12 cellular contexts compared by ENCODE assay signal in the genomic region with DNA sequence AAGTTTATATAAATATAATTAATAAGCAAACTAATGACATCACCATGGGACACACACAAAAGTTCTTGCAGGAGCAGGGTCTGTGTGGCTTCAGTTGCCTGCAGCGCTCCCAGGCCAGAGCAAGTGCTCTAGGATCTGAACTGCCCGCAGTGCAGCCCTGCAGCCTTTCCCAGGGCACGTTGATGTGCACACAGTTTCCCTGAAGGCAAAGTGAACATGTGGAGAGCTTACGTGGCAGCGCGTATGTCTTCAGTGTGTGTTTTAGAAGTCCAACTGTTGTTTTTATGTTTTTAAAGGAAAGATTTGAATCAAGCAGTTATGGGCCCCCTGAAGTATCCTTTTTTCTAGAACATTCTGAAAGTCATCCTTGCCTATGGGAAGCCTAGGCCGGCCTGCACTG. TPM values are rescaled to one million over a fixed set of nuclear protein-coding genes. Genes with fewer than 3 reads are reported as not detected.
A peak's percentile ranks its signal among the peaks of the same experiment; 100 is the strongest.
DNase-seq lines count a peak whose midpoint lies in the region; FAIRE-seq and TF ChIP-seq lines count a peak whose summit lies in the region.
"Had no signal": no experiment of that assay in that cellular context is flagged by ENCODE, and none has a peak within 500 bp of the region (broad histone marks: within the 10 kb centered on the region; RNA-seq: fewer than 3 reads in every experiment).

No MANE protein-coding gene starts in this region.

- H3K36me3 Mint-ChIP-seq in MCF 10A (ENCODE audit: insufficient read depth, unreplicated experiment): peaks cover 48% of the 10 kb centered on the region
- peaks cover 5% of the 10 kb centered on the region for H3K36me3 Mint-ChIP-seq in activated naive CD8-positive, alpha-beta T cell treated with anti-CD3 and anti-CD28 coated beads for 36 hours

- H3K27me3 ChIP-seq in breast epithelium: peaks cover 0 to 9% of the 10 kb centered on the region in 2 donors
- peaks cover 0 to 16% of the 10 kb centered on the region in 2 donors for H3K27me3 ChIP-seq in muscle layer of colon (ENCODE audit: control insufficient read depth in 1 of 2, insufficient read depth in 2 of 2, low read length in 2 of 2)
- H3K27me3 ChIP-seq: BLaER1 had no signal

- FAIRE-seq in D721Med (lab: Jason Lieb, UNC): no peak
- FAIRE-seq: H54 had no signal

- CTCF ChIA-PET in MCF 10A (lab: Yijun Ruan, JAX): interaction anchor here (0.7 to 1.9 kb wide), 6 partner anchors 8 to 38 kb away, joined by 4 to 8 read pairs (median 4); no protein-coding TSS in a partner anchor

- H3K27ac ChIP-seq in breast epithelium: no peak overlapping the region
- H3K27ac ChIP-seq in muscle layer of colon (ENCODE audit: low read depth, low read length): peak overlapping the region; percentile 74
- H3K27ac ChIP-seq in temporal lobe (ENCODE audit: low read depth, low read length): peak overlapping the region; percentile 78

- H3K4me3 Mint-ChIP-seq in MCF 10A (ENCODE audit: unreplicated experiment): peak overlapping the region; percentile 72
- H3K4me3 Mint-ChIP-seq in activated naive CD8-positive, alpha-beta T cell treated with anti-CD3 and anti-CD28 coated beads for 36 hours: no peak overlapping the region

- H3K9ac ChIP-seq in muscle layer of colon (ENCODE audit: low read length): no peak overlapping the region

- DNase-seq in MCF 10A (ENCODE audit: unreplicated experiment) (no peak), breast epithelium (ENCODE audit: low spot score in 2 of 2) (no peak), NCI-H187 (lab: John Stamatoyannopoulos, UW) (no peak), D721Med (ENCODE audit: insufficient read length, low spot score) (no peak), ACHN (no peak)
- DNase-seq in activated naive CD8-positive, alpha-beta T cell treated with anti-CD3 and anti-CD28 coated beads for 36 hours: no peak
- DNase-seq: NCI-H226; stimulated activated CD4-positive, alpha-beta T cell treated with anti-CD3 and anti-CD28 coated beads, Interleukin-2, amount 100 ng/mL, for 24 hours had no signal

- no peak for TF ChIP-seq CTCF in MCF 10A (IDR thresholded peaks at IDR 0.05; ENCODE audit: unreplicated experiment)
- no peak for TF ChIP-seq CTCF in breast epithelium (IDR thresholded peaks at IDR 0.05)
- TF ChIP-seq CTCF in D721Med (IDR thresholded peaks at IDR 0.05; ENCODE audit: insufficient read depth, missing control alignments): no peak

- TF ChIP-seq POLR2A in breast epithelium (IDR thresholded peaks at IDR 0.05): no peak

- H3K27me3 Mint-ChIP-seq in MCF 10A (ENCODE audit: insufficient read depth, unreplicated experiment): no peaks in the 10 kb centered on the region
- H3K27me3 Mint-ChIP-seq in activated naive CD8-positive, alpha-beta T cell treated with anti-CD3 and anti-CD28 coated beads for 36 hours: no peaks in the 10 kb centered on the region

- in situ Hi-C loops in ACHN (cut with HindIII; ENCODE audit: low pct_ligation_motif_present, low pct_unique_long_range_greater_than_20kb, low sequenced_read_pairs): no loop called here

- POLR2A ChIA-PET in MCF 10A (lab: Yijun Ruan, JAX): interaction anchor here (0.6 to 2.8 kb wide), 9 partner anchors 11 to 304 kb away, joined by 3 to 14 read pairs (median 3); partner anchors contain the start of genes DPF2, POLA2 and SLC25A45

- no peaks in the 10 kb centered on the region for H3K36me3 ChIP-seq in breast epithelium
- peaks cover 36% of the 10 kb centered on the region for H3K36me3 ChIP-seq in muscle layer of colon (ENCODE audit: insufficient read depth, low read length)

- intact Hi-C loops in MCF 10A (cut with micrococcal nuclease) (loop anchor here (2.0 kb wide), 1 partner anchor 39 kb away; the partner anchor contains the start of gene CDC42EP2), breast epithelium (cut with DNase I; ENCODE audit: low total_unique reads) (no loop called here)

- H3K9me3 Mint-ChIP-seq in MCF 10A (ENCODE audit: unreplicated experiment): no peaks in the 10 kb centered on the region
- no peaks in the 10 kb centered on the region for H3K9me3 Mint-ChIP-seq in activated naive CD8-positive, alpha-beta T cell treated with anti-CD3 and anti-CD28 coated beads for 36 hours

- H3K27ac Mint-ChIP-seq in MCF 10A (ENCODE audit: low read depth, unreplicated experiment): no peak overlapping the region
- peak overlapping the region; percentile 55 for H3K27ac Mint-ChIP-seq in activated naive CD8-positive, alpha-beta T cell treated with anti-CD3 and anti-CD28 coated beads for 36 hours

- H3K9me3 ChIP-seq in breast epithelium: no peaks in the 10 kb centered on the region
- no peaks in the 10 kb centered on the region for H3K9me3 ChIP-seq in muscle layer of colon (ENCODE audit: low read length)
- H3K9me3 ChIP-seq: BLaER1 had no signal

- H3K4me1 Mint-ChIP-seq in MCF 10A (ENCODE audit: insufficient read depth, unreplicated experiment): peaks cover 18% of the 10 kb centered on the region
- H3K4me1 Mint-ChIP-seq in activated naive CD8-positive, alpha-beta T cell treated with anti-CD3 and anti-CD28 coated beads for 36 hours: peaks cover 10% of the 10 kb centered on the region

- H3K4me1 ChIP-seq in breast epithelium (peaks cover 4 to 5% of the 10 kb centered on the region in 2 donors), muscle layer of colon (ENCODE audit: insufficient read depth, low read length) (peaks cover 17% of the 10 kb centered on the region)

- BruUV-seq in MCF 10A (replicated peaks; lab: Mats Ljungman, UMichigan): no TSS peak

- H3K4me3 ChIP-seq in breast epithelium (no peak overlapping the region), muscle layer of colon (ENCODE audit: low read depth in 1 of 2, low read length in 2 of 2) (peak overlapping the region; percentile 15 to 57)

RNA-seq across cellular contexts. Expression of gene TIGD3, which starts 1.2 kb away (rescaled TPM):
- total RNA-seq in MCF 10A (2022): 0.14 TPM in 1 of 2 replicates, not detected in the other
- total RNA-seq in breast epithelium: 1 to 10 TPM in 1 of 3 donors, under 1 TPM in 1, not detected in 1; 0.29 to 1.3 TPM
- total RNA-seq in activated naive CD8-positive, alpha-beta T cell treated with anti-CD3 and anti-CD28 coated beads for 36 hours: under 1 TPM; 0.49 to 0.54 TPM
- total RNA-seq in temporal lobe: 3.0 TPM

RNA-seq across cellular contexts. Expression of gene DPF2, which starts 19.7 kb away (rescaled TPM):
- total RNA-seq in MCF 10A (2022) (83.9 and 86.6 TPM in 2 replicates), breast epithelium (10 to 100 TPM; 30.7 to 44.8 (median 39.7) TPM), temporal lobe (25.3 TPM)
- total RNA-seq in activated naive CD8-positive, alpha-beta T cell treated with anti-CD3 and anti-CD28 coated beads for 36 hours: 10 to 100 TPM; 50.5 to 54.9 TPM

RNA-seq across cellular contexts. Expression of gene SLC25A45, which starts 29.1 kb away (rescaled TPM):
- 3.9 and 4.9 TPM in 2 replicates for total RNA-seq in MCF 10A (2022)
- total RNA-seq in breast epithelium: 1 to 10 TPM; 5.4 to 9.1 (median 6.6) TPM
- total RNA-seq in activated naive CD8-positive, alpha-beta T cell treated with anti-CD3 and anti-CD28 coated beads for 36 hours: 10 to 100 TPM; 15.4 to 15.7 TPM
- total RNA-seq in temporal lobe: 0.74 TPM

RNA-seq across cellular contexts. Expression of gene FRMD8, which starts 33.1 kb away (rescaled TPM):
- total RNA-seq in MCF 10A (2022): 18.9 and 21.7 TPM in 2 replicates
- total RNA-seq in breast epithelium: 10 to 100 TPM; 22.9 to 57.0 (median 49.0) TPM
- total RNA-seq in activated naive CD8-positive, alpha-beta T cell treated with anti-CD3 and anti-CD28 coated beads for 36 hours: 10 to 100 TPM; 33.1 to 36.3 TPM
- total RNA-seq in temporal lobe: 6.9 TPM

RNA-seq across cellular contexts. Expression of gene CDC42EP2, which starts 38.7 kb away (rescaled TPM):
- 24.5 and 35.0 TPM in 2 replicates for total RNA-seq in MCF 10A (2022)
- 10 to 100 TPM; 11.3 to 20.8 (median 13.4) TPM for total RNA-seq in breast epithelium
- total RNA-seq in activated naive CD8-positive, alpha-beta T cell treated with anti-CD3 and anti-CD28 coated beads for 36 hours: under 1 TPM; 0.18 to 0.54 TPM
- total RNA-seq in temporal lobe: 2.7 TPM

Comparison
In these comparisons a context has a peak if more than half of its experiments do, and no peak if none do; other contexts are left out.
1. H3K27ac ChIP-seq: peak in muscle layer of colon (single experiment) and temporal lobe (single experiment); none in breast epithelium (0 of 2).
2. H3K4me3 ChIP-seq: peak in muscle layer of colon (2 of 2); none in breast epithelium (0 of 3).